Comparison of ENCODE assay signal across 8 cellular contexts in the genomic region with DNA sequence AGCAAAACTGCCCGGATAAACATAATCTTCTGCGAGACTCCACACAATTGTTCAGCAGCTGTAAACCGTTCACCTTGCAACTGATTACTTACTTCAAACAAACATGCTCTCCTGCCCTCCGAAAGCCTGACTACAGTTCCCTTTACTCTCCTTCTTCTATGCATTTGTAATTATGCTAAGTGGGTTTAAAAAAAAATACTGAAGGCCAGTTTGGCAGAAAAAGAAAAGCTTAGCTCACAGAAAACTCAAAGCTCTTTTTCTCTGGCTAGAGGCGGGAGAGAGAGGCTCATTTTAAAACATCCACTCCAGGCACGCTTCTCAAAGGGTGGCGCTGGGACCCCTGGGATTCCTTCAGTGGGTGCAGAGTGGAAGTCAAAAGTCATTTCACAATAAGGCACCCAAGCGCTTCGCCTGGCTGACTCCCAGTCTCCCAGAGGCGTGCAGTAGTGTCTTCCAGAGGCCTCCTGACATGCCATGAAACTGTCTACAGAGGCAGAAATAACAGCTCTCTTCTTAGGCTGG. TPM values are rescaled to one million over a fixed set of nuclear protein-coding genes. Genes with fewer than 3 reads are reported as not detected.
DNase-seq lines count a peak whose midpoint lies in the region; ATAC-seq, FAIRE-seq and TF ChIP-seq lines count a peak whose summit lies in the region.

No MANE protein-coding gene starts in this region.

- TF ChIP-seq CTCF in bronchial epithelial cell (IDR thresholded peaks at IDR 0.05; ENCODE audit: insufficient read depth, low read length, severe bottlenecking), result no peak
- no peak for TF ChIP-seq CTCF in testis (IDR thresholded peaks at IDR 0.05)

- no peak for TF ChIP-seq POLR2A in testis (IDR thresholded peaks at IDR 0.05)

- DNase-seq in activated effector memory CD4-positive, alpha-beta T cell treated with anti-CD3 and anti-CD28 coated beads, Interleukin-2, amount 50 U/mL, for 16 hours, result peak; percentile 53
- DNase-seq in activated effector memory CD4-positive, alpha-beta T cell treated with Interleukin-2 at 50 U/mL for 16 hours, result no peak
- DNase-seq in bronchial epithelial cell (ENCODE audit: low read depth), result peak; percentile 9
- DNase-seq in left kidney (ENCODE audit: low read depth, low spot score), result peak; percentile 69
- peak; percentile 70 for DNase-seq in testis
- no peak for DNase-seq in midbrain (lab: John Stamatoyannopoulos, UW)

- no peak overlapping the region for H3K4me3 ChIP-seq in bronchial epithelial cell (ENCODE audit: low read depth, low read length)
- H3K4me3 ChIP-seq in testis, result peak overlapping the region in 1 of 2 donors; percentile 8

- H3K4me1 ChIP-seq in testis, result peaks cover 31% of the 10 kb centered on the region

- peak overlapping the region; percentile 98 for H3K27ac ChIP-seq in testis

- no peak for ATAC-seq in HG03196 (IDR thresholded peaks at IDR 0.05; ENCODE audit: unreplicated experiment)
- ATAC-seq in GM21447 (IDR thresholded peaks at IDR 0.05; ENCODE audit: unreplicated experiment), result no peak

- H3K36me3 ChIP-seq in bronchial epithelial cell (ENCODE audit: control insufficient read depth, insufficient read depth, low read length), result peaks cover 2% of the 10 kb centered on the region
- H3K36me3 ChIP-seq in testis (ENCODE audit: low read depth, missing control alignments), result no peaks in the 10 kb centered on the region

- intact Hi-C loops in testis (cut with DNase I; ENCODE audit: low total_unique reads), result no loop called here

- 13 to 17% methylated on average over 10 of the region's 10 CpGs for WGBS in testis, 2 donors

- no peaks in the 10 kb centered on the region for H3K9me3 ChIP-seq in testis

- FAIRE-seq in bronchial epithelial cell (lab: Jason Lieb, UNC), result no peak

- no peaks in the 10 kb centered on the region for H3K27me3 ChIP-seq in bronchial epithelial cell (ENCODE audit: control insufficient read depth, insufficient read depth, low read length)
- no peaks in the 10 kb centered on the region for H3K27me3 ChIP-seq in testis

RNA-seq across cellular contexts. Expression of a gene that starts 1.9 kb away (rescaled TPM):
- total RNA-seq in bronchial epithelial cell, result 14.1 and 19.0 TPM in 2 replicates
- total RNA-seq in testis, result 10 to 100 TPM; 29.2 to 31.3 TPM
- 15.3 TPM for polyA plus RNA-seq in testis (ENCODE audit: insufficient read depth, low read depth, low replicate concordance)

RNA-seq across cellular contexts. Expression of a gene that starts 1.9 kb away (rescaled TPM):
- total RNA-seq in bronchial epithelial cell, result 11.6 and 18.1 TPM in 2 replicates
- total RNA-seq in testis, result 10 to 100 TPM; 47.2 to 77.0 TPM
- polyA plus RNA-seq in testis (ENCODE audit: insufficient read depth, low read depth, low replicate concordance), result 24.2 TPM

Comparison
In these comparisons a context has a peak if more than half of its experiments do, and no peak if none do; other contexts are left out.
1. DNase-seq: peak in activated effector memory CD4-positive, alpha-beta T cell treated with anti-CD3 and anti-CD28 coated beads, Interleukin-2, amount 50 U/mL, for 16 hours (single experiment), bronchial epithelial cell (single experiment), left kidney (single experiment) and testis (single experiment); none in activated effector memory CD4-positive, alpha-beta T cell treated with Interleukin-2 at 50 U/mL for 16 hours (single experiment) and midbrain (single experiment).